ENCODE assay signal across 29 cellular contexts in genomic region chr2:197885587-197885986, GRCh38.
"Had no signal": no experiment of that assay in that cellular context is flagged by ENCODE, and none has a peak within 500 bp of the region (broad histone marks: within the 10 kb centered on the region; RNA-seq: fewer than 3 reads in every experiment).

No MANE protein-coding gene starts in this region.

- H3K27me3 Mint-ChIP-seq: dendritic cell treated with granulocyte-macrophage colony-stimulating factor and Interleukin-4, amounts not matched to agents 40 ng/mL and 50 ng/mL, for 4 days; naive thymus-derived CD4-positive, alpha-beta T cell; type B pancreatic cell had no signal

- H3K9me3 ChIP-seq: colonic mucosa, esophagus muscularis mucosa, heart right ventricle, left lung, mucosa of descending colon, prostate gland, right atrium auricular region, testis, tibial artery had no signal

- H3K36me3 Mint-ChIP-seq: mesothelial cell of epicardium; neural progenitor cell; stimulated activated effector memory CD8-positive, alpha-beta T cell treated with anti-CD3 and anti-CD28 coated beads, Interleukin-12 subunit alpha, Interleukin-12 subunit beta, amount 100 ng/mL, for 72 hours; type B pancreatic cell had no signal

- FAIRE-seq: endothelial cell of umbilical vein, islet of Langerhans had no signal

- H2AFZ ChIP-seq: neural progenitor cell had no signal

- H3K4me1 ChIP-seq: colonic mucosa, neural progenitor cell, prostate gland, testis had no signal

- DNase-seq: colonic mucosa; effector memory CD4-positive, alpha-beta T cell; foreskin melanocyte; glutamatergic neuron; heart right ventricle; hippocampal formation; left cardiac atrium; left lung; mesenchymal stem cell; mucosa of descending colon; naive thymus-derived CD4-positive, alpha-beta T cell; stimulated activated CD4-positive, alpha-beta T cell treated with anti-CD3 and anti-CD28 coated beads, Interleukin-2, amount 100 ng/mL, for 24 hours; stimulated activated CD4-positive, alpha-beta T cell treated with anti-CD3 and anti-CD28 coated beads, Interleukin-4, amount 100 ng/mL, for 24 hours; stimulated activated naive CD4-positive, alpha-beta T cell treated with Interleukin-2 at 50 U/mL for 16 hours; substantia nigra; testis; tibial artery had no signal

- ATAC-seq: heart right ventricle; left cardiac atrium; left lung; mucosa of descending colon; naive thymus-derived CD4-positive, alpha-beta T cell; sciatic nerve; stimulated activated effector memory CD8-positive, alpha-beta T cell treated with anti-CD3 and anti-CD28 coated beads, Interleukin-12 subunit alpha, Interleukin-12 subunit beta, amount 100 ng/mL, for 72 hours had no signal

- H3K27ac ChIP-seq: colonic mucosa, esophagus muscularis mucosa, left lung, neural progenitor cell, prostate gland, right atrium auricular region, testis, tibial artery had no signal

- H3K4me3 ChIP-seq: colonic mucosa, esophagus muscularis mucosa, heart right ventricle, left lung, mucosa of descending colon, neural progenitor cell, prostate gland, right atrium auricular region, testis, tibial artery had no signal

- H3K4me3 Mint-ChIP-seq: dendritic cell treated with granulocyte-macrophage colony-stimulating factor and Interleukin-4, amounts not matched to agents 40 ng/mL and 50 ng/mL, for 4 days; mesothelial cell of epicardium; naive thymus-derived CD4-positive, alpha-beta T cell; nephron; neural progenitor cell; stimulated activated effector memory CD8-positive, alpha-beta T cell treated with anti-CD3 and anti-CD28 coated beads, Interleukin-12 subunit alpha, Interleukin-12 subunit beta, amount 100 ng/mL, for 72 hours; type B pancreatic cell had no signal

- H3K27me3 ChIP-seq: colonic mucosa, esophagus muscularis mucosa, heart right ventricle, left lung, neural progenitor cell, right atrium auricular region, testis, tibial artery had no signal

- H3K9me3 Mint-ChIP-seq: mesothelial cell of epicardium; naive thymus-derived CD4-positive, alpha-beta T cell; nephron; neural progenitor cell; stimulated activated effector memory CD8-positive, alpha-beta T cell treated with anti-CD3 and anti-CD28 coated beads, Interleukin-12 subunit alpha, Interleukin-12 subunit beta, amount 100 ng/mL, for 72 hours; type B pancreatic cell had no signal

- H3K27ac Mint-ChIP-seq: dendritic cell treated with granulocyte-macrophage colony-stimulating factor and Interleukin-4, amounts not matched to agents 40 ng/mL and 50 ng/mL, for 4 days; mesothelial cell of epicardium; nephron; neural progenitor cell; stimulated activated effector memory CD8-positive, alpha-beta T cell treated with anti-CD3 and anti-CD28 coated beads, Interleukin-12 subunit alpha, Interleukin-12 subunit beta, amount 100 ng/mL, for 72 hours; type B pancreatic cell had no signal

- H3K36me3 ChIP-seq: colonic mucosa, esophagus muscularis mucosa, heart right ventricle, left lung, neural progenitor cell, prostate gland, right atrium auricular region, tibial artery had no signal

- H3K9ac ChIP-seq: neural progenitor cell had no signal

- H3K4me1 Mint-ChIP-seq: nephron had no signal

- H3K4me2 ChIP-seq: neural progenitor cell had no signal
